ENCODE assay signal across 9 cellular contexts in the genomic region with DNA sequence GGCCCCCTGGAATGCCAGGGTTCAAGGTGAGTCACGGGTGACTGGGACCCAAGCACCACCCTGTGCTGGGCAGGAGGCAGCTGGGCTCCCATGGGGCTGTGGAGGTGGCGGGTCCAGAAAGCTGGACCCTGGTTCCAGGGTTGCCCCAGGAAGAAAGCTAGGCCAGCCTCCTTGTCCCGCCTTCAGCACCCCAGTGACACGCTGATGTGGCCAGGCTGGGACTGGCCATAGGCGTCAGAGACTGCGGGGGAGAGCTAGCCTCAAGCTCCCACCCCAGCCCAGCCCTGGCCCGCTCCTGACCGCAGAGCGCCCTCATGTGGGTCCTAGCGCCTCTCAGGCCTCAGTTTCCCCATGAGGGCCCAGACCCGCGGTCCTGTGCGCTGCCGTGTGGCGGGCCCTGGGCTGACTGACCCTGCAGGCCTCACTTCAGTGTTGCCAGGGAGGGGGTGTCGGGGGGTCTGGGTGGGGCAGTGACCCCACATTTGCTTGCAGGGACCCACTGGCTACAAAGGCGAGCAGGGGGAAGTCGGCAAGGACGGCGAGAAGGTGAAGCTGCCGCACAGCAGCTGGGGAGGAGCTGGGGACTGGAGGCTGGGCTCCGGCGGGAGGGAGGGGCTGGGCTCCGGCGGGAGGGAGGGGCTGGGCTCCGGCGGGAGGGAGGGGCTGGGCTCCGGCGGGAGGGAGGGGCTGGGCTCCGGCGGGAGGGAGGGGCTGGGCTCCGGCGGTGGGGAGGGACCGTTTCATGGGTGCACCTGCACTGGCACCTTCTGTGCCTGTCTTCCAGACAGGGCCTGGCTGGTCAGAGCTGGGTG. TPM values are rescaled to one million over a fixed set of nuclear protein-coding genes. Genes with fewer than 3 reads are reported as not detected.
DNase-seq lines count a peak whose midpoint lies in the region; ATAC-seq and TF ChIP-seq lines count a peak whose summit lies in the region.
"Had no signal": no experiment of that assay in that cellular context is flagged by ENCODE, and none has a peak within 500 bp of the region (broad histone marks: within the 10 kb centered on the region; RNA-seq: fewer than 3 reads in every experiment).

No MANE protein-coding gene starts in this region.

- H3K4me3 Mint-ChIP-seq in Calu3 (ENCODE audit: low read depth, unreplicated experiment), result peak overlapping the region; percentile 53
- peak overlapping the region in 2 of 3 donors; percentile 21 to 22 for H3K4me3 Mint-ChIP-seq in T-cell

- peak overlapping the region in 2 of 4 donors; percentile 74 to 85 for H3K27ac ChIP-seq in esophagus squamous epithelium
- peak overlapping the region in 3 of 4 donors; percentile 23 to 89 (median 86) for H3K27ac ChIP-seq in sigmoid colon
- H3K27ac ChIP-seq: HL-60 had no signal

- H3K36me3 Mint-ChIP-seq in Calu3 (ENCODE audit: insufficient read depth, unreplicated experiment) (peaks cover 11% of the 10 kb centered on the region), T-cell (no peaks in the 10 kb centered on the region)

- POLR2A ChIA-PET in T-cell (lab: Charles Lee), result no interaction called here

- H3K4me1 ChIP-seq in esophagus squamous epithelium, result peaks cover 8 to 20% (median 19%) of the 10 kb centered on the region in 3 donors
- peaks cover 3 to 16% (median 13%) of the 10 kb centered on the region in 4 donors for H3K4me1 ChIP-seq in sigmoid colon

- BruUV-seq in Calu3 (replicated peaks; lab: Mats Ljungman, UMichigan), result no TSS peak

- TF ChIP-seq POLR2A in esophagus squamous epithelium (IDR thresholded peaks at IDR 0.05) (no peak), sigmoid colon (IDR thresholded peaks at IDR 0.05) (no peak)

- H3K4me1 Mint-ChIP-seq in Calu3 (ENCODE audit: low read depth, unreplicated experiment), result peaks cover 14% of the 10 kb centered on the region
- peaks cover 0 to 14% (median 2%) of the 10 kb centered on the region in 3 donors for H3K4me1 Mint-ChIP-seq in T-cell

- no peak overlapping the region for H3K27ac Mint-ChIP-seq in Calu3 (ENCODE audit: unreplicated experiment)
- H3K27ac Mint-ChIP-seq in T-cell, result no peak overlapping the region

- DNase-seq in Calu3, result peak; percentile 77
- DNase-seq in KBM-7, result peak; percentile 40
- peak in 27 of 34 experiments; percentile 25 to 70 (median 46) for DNase-seq in T-cell
- no peak for DNase-seq in esophagus squamous epithelium (lab: John Stamatoyannopoulos, UW)
- DNase-seq in sigmoid colon, result peak; percentile 93
- DNase-seq in activated CD8-positive, alpha-beta memory T cell treated with anti-CD3 and anti-CD28 coated beads, Interleukin-2, amount 50 U/mL, for 48 hours, result no peak

- ATAC-seq in T-cell (replicated peaks in 1 of 4) (peak; percentile 47 to 79 (median 78)), GM21423 (IDR thresholded peaks at IDR 0.05; ENCODE audit: unreplicated experiment) (no peak), GM18873 (IDR thresholded peaks at IDR 0.05; ENCODE audit: low FRiP score, unreplicated experiment) (no peak)

- intact Hi-C loops in Calu3 (cut with micrococcal nuclease; ENCODE audit: unreplicated experiment), result no loop called here
- intact Hi-C loops in esophagus squamous epithelium (cut with DNase I), result no loop called here
- intact Hi-C loops in sigmoid colon (cut with DNase I), result no loop called here

- WGBS in esophagus squamous epithelium, 2 donors, result 13% methylated on average over 3 of the region's 34 CpGs; no CpG with 5 or more reads in 1 of the 2 donors
- 13 to 28% methylated on average over 33 to 34 of the region's 34 CpGs for WGBS in sigmoid colon, 2 donors

- TF ChIP-seq CTCF in Calu3 (IDR thresholded peaks at IDR 0.05; ENCODE audit: unreplicated experiment) (no peak), esophagus squamous epithelium (IDR thresholded peaks at IDR 0.05) (no peak), sigmoid colon (IDR thresholded peaks at IDR 0.05) (no peak)

- H3K27me3 ChIP-seq in esophagus squamous epithelium, result peaks cover 0 to 46% (median 0%) of the 10 kb centered on the region in 4 donors
- peaks cover 0 to 6% (median 0%) of the 10 kb centered on the region in 3 donors for H3K27me3 ChIP-seq in sigmoid colon

- no peaks in the 10 kb centered on the region for H3K9me3 Mint-ChIP-seq in Calu3 (ENCODE audit: low read depth, unreplicated experiment)
- no peaks in the 10 kb centered on the region for H3K9me3 Mint-ChIP-seq in T-cell

- TF ChIP-seq EP300 in sigmoid colon (IDR thresholded peaks at IDR 0.05), result no peak

- CTCF ChIA-PET in Calu3 (lab: Charles Lee), result interaction anchor here (0.7 to 1.2 kb wide), 3 partner anchors 9 to 138 kb away, joined by 3 to 4 read pairs (median 4); no protein-coding TSS in a partner anchor
- CTCF ChIA-PET in T-cell (lab: Charles Lee), result no interaction called here

- in situ Hi-C loops in KBM-7 (cut with MboI; ENCODE audit: low pct_unique_long_range_greater_than_20kb, low sequenced_read_pairs), result no loop called here

- no peaks in the 10 kb centered on the region for H3K27me3 Mint-ChIP-seq in Calu3 (ENCODE audit: unreplicated experiment)
- H3K27me3 Mint-ChIP-seq in T-cell, result peaks cover 0 to 6% of the 10 kb centered on the region in 2 donors

- H3K4me3 ChIP-seq in esophagus squamous epithelium (peak overlapping the region in 3 of 4 donors; percentile 13 to 68 (median 44)), sigmoid colon (peak overlapping the region in 3 of 4 donors; percentile 31 to 56 (median 32))

- no peaks in the 10 kb centered on the region for H3K36me3 ChIP-seq in esophagus squamous epithelium
- H3K36me3 ChIP-seq in sigmoid colon, result no peaks in the 10 kb centered on the region

- H3K9me3 ChIP-seq in esophagus squamous epithelium (no peaks in the 10 kb centered on the region), sigmoid colon (no peaks in the 10 kb centered on the region)

RNA-seq across cellular contexts. Expression of a gene that starts 7.8 kb away (rescaled TPM):
- 2.7 TPM in 2 replicates for total RNA-seq in Calu3 (2022)
- 1 to 10 TPM in 1 of 5 donors, under 1 TPM in 3, not detected in 1; 0.51 to 2.1 (median 0.75) TPM for total RNA-seq in T-cell
- 1 to 10 TPM in 2 of 4 donors, not detected in 2; 2.2 to 2.3 TPM for total RNA-seq in esophagus squamous epithelium
- 10 to 100 TPM in 2 of 4 donors, 1 to 10 TPM in 2; 3.5 to 20.8 (median 10.8) TPM for total RNA-seq in sigmoid colon
- polyA plus RNA-seq in sigmoid colon, result 1 to 10 TPM; 1.8 to 5.8 (median 4.4) TPM

RNA-seq across cellular contexts. Expression of a gene that starts 20.0 kb away (rescaled TPM):
- 80.1 and 98.2 TPM in 2 replicates for total RNA-seq in Calu3 (2022)
- total RNA-seq in T-cell, result 10 to 100 TPM; 46.5 to 91.1 (median 83.0) TPM
- total RNA-seq in esophagus squamous epithelium, result 10 to 100 TPM; 19.1 to 41.4 (median 27.3) TPM
- total RNA-seq in sigmoid colon, result 10 to 100 TPM; 44.7 to 61.5 (median 48.6) TPM
- 10 to 100 TPM; 22.2 to 64.8 (median 43.7) TPM for polyA plus RNA-seq in sigmoid colon

RNA-seq across cellular contexts. Expression of a gene that starts 28.4 kb away (rescaled TPM):
- total RNA-seq in Calu3 (2022) (28.9 and 31.8 TPM in 2 replicates), T-cell (10 to 100 TPM in 3 of 5 donors, 1 to 10 TPM in 2; 8.6 to 13.9 (median 12.8) TPM), esophagus squamous epithelium (10 to 100 TPM in 1 of 4 donors, 1 to 10 TPM in 3; 5.7 to 10.1 (median 9.8) TPM), sigmoid colon (10 to 100 TPM in 3 of 4 donors, 1 to 10 TPM in 1; 7.1 to 16.0 (median 12.4) TPM)
- 10 to 100 TPM in 2 of 3 donors, 1 to 10 TPM in 1; 8.1 to 11.2 (median 10.2) TPM for polyA plus RNA-seq in sigmoid colon

RNA-seq across cellular contexts. Expression of a gene that starts 36.9 kb away (rescaled TPM):
- total RNA-seq in Calu3 (2022) (18.9 and 22.3 TPM in 2 replicates), T-cell (10 to 100 TPM in 2 of 5 donors, 1 to 10 TPM in 3; 5.0 to 12.7 (median 8.5) TPM), esophagus squamous epithelium (1 to 10 TPM; 5.2 to 8.4 (median 7.2) TPM), sigmoid colon (10 to 100 TPM in 2 of 4 donors, 1 to 10 TPM in 2; 8.1 to 16.9 (median 12.1) TPM)
- 1 to 10 TPM; 2.3 to 7.8 (median 3.8) TPM for polyA plus RNA-seq in sigmoid colon

Comparison
In these comparisons a context has a peak if more than half of its experiments do, and no peak if none do; other contexts are left out.
1. DNase-seq: peak in Calu3 (single experiment), KBM-7 (single experiment), T-cell (27 of 34) and sigmoid colon (single experiment); none in esophagus squamous epithelium (single experiment) and activated CD8-positive, alpha-beta memory T cell treated with anti-CD3 and anti-CD28 coated beads, Interleukin-2, amount 50 U/mL, for 48 hours (single experiment).
2. ATAC-seq: peak in T-cell (4 of 4); none in GM21423 (single experiment) and GM18873 (single experiment).